In genomic region chr17:61379457-61380216, GRCh38 we compare ENCODE assay signal across 1 cellular context.
TF ChIP-seq lines count a peak whose summit lies in the region.

No MANE protein-coding gene starts in this region.

TF ChIP-seq in HepG2, 621 proteins besides CTCF, POLR2A, EP300 and RAD21 (continued from another document and continues in another):
- TF ChIP-seq SKIL (CRISPR knock-in tag; IDR thresholded peaks at IDR 0.05; ENCODE audit: borderline replicate concordance) (peak; percentile 10; the same call in 1 of the 2 replicates), ZNF44 (CRISPR knock-in tag; IDR thresholded peaks at IDR 0.05) (no peak), ZBTB25 (CRISPR knock-in tag; IDR thresholded peaks at IDR 0.05) (no peak), PHB2 (IDR thresholded peaks at IDR 0.05; ENCODE audit: partially characterized antibody) (no peak), TSC22D2 (CRISPR knock-in tag; IDR thresholded peaks at IDR 0.05; ENCODE audit: borderline replicate concordance) (no peak), ZNF292 (CRISPR knock-in tag; IDR thresholded peaks at IDR 0.05; ENCODE audit: borderline replicate concordance, low read depth) (peak; percentile 61; the same call in 1 of the 2 replicates), ZNF543 (CRISPR knock-in tag; IDR thresholded peaks at IDR 0.05) (no peak), ELF3 (CRISPR knock-in tag; IDR thresholded peaks at IDR 0.05) (0 out of 2 replicates have a peak, but pooled peaks have one; percentile 21), HDAC6 (IDR thresholded peaks at IDR 0.05; ENCODE audit: low read depth, low read length) (no peak), ZNF263 (CRISPR knock-in tag; IDR thresholded peaks at IDR 0.05) (no peak), SOX5 (CRISPR knock-in tag; IDR thresholded peaks at IDR 0.05; ENCODE audit: borderline replicate concordance) (0 out of 2 replicates have a peak, but pooled peaks have one; percentile 14), CBX1 (IDR thresholded peaks at IDR 0.05; ENCODE audit: low read depth) (no peak), JUN (CRISPR knock-in tag; IDR thresholded peaks at IDR 0.05) (no peak), SETDB1 (CRISPR knock-in tag; IDR thresholded peaks at IDR 0.05; ENCODE audit: borderline replicate concordance) (no peak), CREB3 (CRISPR knock-in tag; IDR thresholded peaks at IDR 0.05) (no peak), SNAPC5 (CRISPR knock-in tag; IDR thresholded peaks at IDR 0.05; ENCODE audit: borderline replicate concordance) (no peak), ZNF235 (CRISPR knock-in tag; IDR thresholded peaks at IDR 0.05; ENCODE audit: borderline replicate concordance) (0 out of 2 replicates have a peak, but pooled peaks have one; percentile 31), HNF4G (IDR thresholded peaks at IDR 0.05; ENCODE audit: borderline replicate concordance, low read depth, low read length) (peak; percentile 55; the same call in 1 of the 2 replicates), HNF4G (CRISPR knock-in tag; IDR thresholded peaks at IDR 0.05; ENCODE audit: borderline replicate concordance, low read depth) (no peak; the same call in 1 of the 2 replicates), ZBTB14 (CRISPR knock-in tag; IDR thresholded peaks at IDR 0.05) (no peak), ZNF230 (CRISPR knock-in tag; IDR thresholded peaks at IDR 0.05) (no peak), ZNF331 (CRISPR knock-in tag; IDR thresholded peaks at IDR 0.05) (0 out of 2 replicates have a peak, but pooled peaks have one; percentile 35), ZNF891 (CRISPR knock-in tag; IDR thresholded peaks at IDR 0.05) (no peak), HNRNPLL (IDR thresholded peaks at IDR 0.05; ENCODE audit: low read depth, low read length, poor library complexity, severe bottlenecking) (no peak), NCOR1 (IDR thresholded peaks at IDR 0.05; ENCODE audit: borderline replicate concordance, low read length) (peak; percentile 53; the same call in 1 of the 2 replicates), HMGXB4 (CRISPR knock-in tag; IDR thresholded peaks at IDR 0.05; ENCODE audit: borderline replicate concordance in 1 of 2, low read depth in 1 of 2) (peak in 1 of 2 experiments; percentile 38; a peak in 1 of 4 replicates), ZNF430 (CRISPR knock-in tag; IDR thresholded peaks at IDR 0.05) (no peak), ZNF503 (CRISPR knock-in tag; IDR thresholded peaks at IDR 0.05) (peak; percentile 15; the same call in 1 of the 2 replicates), ZNF253 (CRISPR knock-in tag; IDR thresholded peaks at IDR 0.05; ENCODE audit: borderline replicate concordance) (0 out of 2 replicates have a peak, but pooled peaks have one; percentile 51), PATZ1 (CRISPR knock-in tag; IDR thresholded peaks at IDR 0.05) (no peak), ZNF362 (CRISPR knock-in tag; IDR thresholded peaks at IDR 0.05; ENCODE audit: borderline replicate concordance) (no peak), XRCC5 (optimal IDR thresholded peaks at IDR 0.05; ENCODE audit: low read length) (peak; percentile 47), ZSCAN29 (CRISPR knock-in tag; conservative IDR thresholded peaks at IDR 0.05) (no peak), ZGPAT (CRISPR knock-in tag; IDR thresholded peaks at IDR 0.05) (no peak), CENPX (CRISPR knock-in tag; IDR thresholded peaks at IDR 0.05) (no peak), ZNF790 (CRISPR knock-in tag; IDR thresholded peaks at IDR 0.05; ENCODE audit: borderline replicate concordance) (no peak), ZBTB3 (CRISPR knock-in tag; IDR thresholded peaks at IDR 0.05; ENCODE audit: borderline replicate concordance, low read depth) (no peak), REL (CRISPR knock-in tag; conservative IDR thresholded peaks at IDR 0.05) (no peak), NRL (CRISPR knock-in tag; IDR thresholded peaks at IDR 0.05; ENCODE audit: borderline replicate concordance) (peak; percentile 40; the same call in 1 of the 2 replicates), TRAFD1 (CRISPR knock-in tag; IDR thresholded peaks at IDR 0.05; ENCODE audit: borderline replicate concordance) (no peak), ZNF761 (CRISPR knock-in tag; conservative IDR thresholded peaks at IDR 0.05) (0 out of 2 replicates have a peak, but pooled peaks have one; percentile 26), HIC2 (CRISPR knock-in tag; IDR thresholded peaks at IDR 0.05; ENCODE audit: low read depth) (peak; percentile 20; the same call in 1 of the 2 replicates), MED1 (CRISPR knock-in tag; IDR thresholded peaks at IDR 0.05) (0 out of 2 replicates have a peak, but pooled peaks have one; percentile 27), HOXA9 (CRISPR knock-in tag; IDR thresholded peaks at IDR 0.05; ENCODE audit: borderline replicate concordance) (no peak)
